4 cellular contexts compared by ENCODE assay signal in the genomic region with DNA sequence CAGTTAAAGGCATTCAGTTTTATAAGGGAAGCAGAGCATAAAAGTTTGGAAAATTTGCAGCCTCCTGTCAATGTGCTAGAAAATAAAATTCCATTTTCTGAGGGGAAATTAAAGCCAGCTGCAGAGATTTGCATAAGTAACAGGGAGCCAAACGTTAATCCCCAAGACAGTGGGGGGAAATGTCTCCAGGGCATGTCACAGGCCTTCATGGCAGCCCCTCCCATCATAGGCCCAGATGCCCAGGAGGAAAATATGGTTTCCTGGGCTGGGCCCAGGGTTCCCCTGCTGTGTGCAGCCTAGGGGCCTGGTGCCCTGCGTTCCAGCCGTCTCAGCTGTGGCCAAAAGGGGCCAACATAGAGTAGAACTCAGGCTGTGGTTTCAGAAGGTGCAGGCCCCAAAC.
A peak's percentile ranks its signal among the peaks of the same experiment; 100 is the strongest.
TF ChIP-seq lines count a peak whose summit lies in the region.

No MANE protein-coding gene starts in this region.

TF ChIP-seq in SK-N-SH treated with all-trans-retinoic acid at 6 μM for 48 hours, 23 proteins besides CTCF, POLR2A, EP300 and RAD21:
- no peak for TF ChIP-seq ZNF8 (CRISPR knock-in tag; IDR thresholded peaks at IDR 0.05)
- TF ChIP-seq ZFP3 (CRISPR knock-in tag; IDR thresholded peaks at IDR 0.05): no peak
- no peak for TF ChIP-seq ZFP30 (CRISPR knock-in tag; IDR thresholded peaks at IDR 0.05)
- no peak for TF ChIP-seq TOX (CRISPR knock-in tag; IDR thresholded peaks at IDR 0.05; ENCODE audit: borderline replicate concordance)
- no peak for TF ChIP-seq PPARA (CRISPR knock-in tag; IDR thresholded peaks at IDR 0.05; ENCODE audit: borderline replicate concordance)
- TF ChIP-seq SNAI2 (CRISPR knock-in tag; IDR thresholded peaks at IDR 0.05): no peak
- TF ChIP-seq, protein P1, sequence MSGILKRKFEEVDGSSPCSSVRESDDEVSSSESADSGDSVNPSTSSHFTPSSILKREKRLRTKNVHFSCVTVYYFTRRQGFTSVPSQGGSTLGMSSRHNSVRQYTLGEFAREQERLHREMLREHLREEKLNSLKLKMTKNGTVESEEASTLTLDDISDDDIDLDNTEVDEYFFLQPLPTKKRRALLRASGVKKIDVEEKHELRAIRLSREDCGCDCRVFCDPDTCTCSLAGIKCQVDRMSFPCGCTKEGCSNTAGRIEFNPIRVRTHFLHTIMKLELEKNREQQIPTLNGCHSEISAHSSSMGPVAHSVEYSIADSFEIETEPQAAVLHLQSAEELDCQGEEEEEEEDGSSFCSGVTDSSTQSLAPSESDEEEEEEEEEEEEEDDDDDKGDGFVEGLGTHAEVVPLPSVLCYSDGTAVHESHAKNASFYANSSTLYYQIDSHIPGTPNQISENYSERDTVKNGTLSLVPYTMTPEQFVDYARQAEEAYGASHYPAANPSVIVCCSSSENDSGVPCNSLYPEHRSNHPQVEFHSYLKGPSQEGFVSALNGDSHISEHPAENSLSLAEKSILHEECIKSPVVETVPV (CRISPR knock-in tag; IDR thresholded peaks at IDR 0.05): no peak
- no peak for TF ChIP-seq ZC3H10 (CRISPR knock-in tag; IDR thresholded peaks at IDR 0.05)
- TF ChIP-seq TCF4 (CRISPR knock-in tag; IDR thresholded peaks at IDR 0.05; ENCODE audit: borderline replicate concordance): no peak
- TF ChIP-seq ISL1 (CRISPR knock-in tag; IDR thresholded peaks at IDR 0.05): no peak
- no peak for TF ChIP-seq ARNTL (CRISPR knock-in tag; IDR thresholded peaks at IDR 0.05; ENCODE audit: borderline replicate concordance, low read depth)
- TF ChIP-seq GLIS3 (CRISPR knock-in tag; IDR thresholded peaks at IDR 0.05): no peak
- no peak for TF ChIP-seq ZNF70 (CRISPR knock-in tag; IDR thresholded peaks at IDR 0.05)
- TF ChIP-seq ZNF565 (CRISPR knock-in tag; conservative IDR thresholded peaks at IDR 0.05; ENCODE audit: low read depth): no peak
- TF ChIP-seq ESRRG (CRISPR knock-in tag; IDR thresholded peaks at IDR 0.05): no peak

TF ChIP-seq in SK-N-SH, 30 proteins besides CTCF, POLR2A, EP300 and RAD21:
- TF ChIP-seq POLR2AphosphoS5 (IDR thresholded peaks at IDR 0.05; ENCODE audit: low read depth, low read length) (no peak), RCOR1 (IDR thresholded peaks at IDR 0.05; ENCODE audit: low read length) (no peak), RXRA (IDR thresholded peaks at IDR 0.05; ENCODE audit: borderline replicate concordance, low read depth) (no peak), SIN3A (IDR thresholded peaks at IDR 0.05; ENCODE audit: borderline replicate concordance, low read depth, low read length) (no peak), GABPA (IDR thresholded peaks at IDR 0.05; ENCODE audit: low read depth) (no peak), YY1 (IDR thresholded peaks at IDR 0.05; ENCODE audit: low read depth) (no peak), JUND (IDR thresholded peaks at IDR 0.05) (no peak), TEAD4 (IDR thresholded peaks at IDR 0.05; ENCODE audit: borderline replicate concordance, insufficient read depth) (no peak), ELF1 (IDR thresholded peaks at IDR 0.05) (no peak), FOSL2 (IDR thresholded peaks at IDR 0.05; ENCODE audit: borderline replicate concordance, low read depth) (no peak), EZH2phosphoT487 (IDR thresholded peaks at IDR 0.05; ENCODE audit: borderline replicate concordance, low read depth) (no peak), GATA2 (CRISPR knock-in tag; IDR thresholded peaks at IDR 0.05) (no peak), MXI1 (IDR thresholded peaks at IDR 0.05; ENCODE audit: low read depth, low read length) (no peak)
- TF ChIP-seq, protein P2, sequence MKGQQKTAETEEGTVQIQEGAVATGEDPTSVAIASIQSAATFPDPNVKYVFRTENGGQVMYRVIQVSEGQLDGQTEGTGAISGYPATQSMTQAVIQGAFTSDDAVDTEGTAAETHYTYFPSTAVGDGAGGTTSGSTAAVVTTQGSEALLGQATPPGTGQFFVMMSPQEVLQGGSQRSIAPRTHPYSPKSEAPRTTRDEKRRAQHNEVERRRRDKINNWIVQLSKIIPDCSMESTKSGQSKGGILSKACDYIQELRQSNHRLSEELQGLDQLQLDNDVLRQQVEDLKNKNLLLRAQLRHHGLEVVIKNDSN (IDR thresholded peaks at IDR 0.05; ENCODE audit: borderline replicate concordance, low read depth): no peak
- TF ChIP-seq, protein P3, sequence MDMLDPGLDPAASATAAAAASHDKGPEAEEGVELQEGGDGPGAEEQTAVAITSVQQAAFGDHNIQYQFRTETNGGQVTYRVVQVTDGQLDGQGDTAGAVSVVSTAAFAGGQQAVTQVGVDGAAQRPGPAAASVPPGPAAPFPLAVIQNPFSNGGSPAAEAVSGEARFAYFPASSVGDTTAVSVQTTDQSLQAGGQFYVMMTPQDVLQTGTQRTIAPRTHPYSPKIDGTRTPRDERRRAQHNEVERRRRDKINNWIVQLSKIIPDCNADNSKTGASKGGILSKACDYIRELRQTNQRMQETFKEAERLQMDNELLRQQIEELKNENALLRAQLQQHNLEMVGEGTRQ (IDR thresholded peaks at IDR 0.05; ENCODE audit: borderline replicate concordance, low read depth, low read length): no peak
- TF ChIP-seq, protein P4, sequence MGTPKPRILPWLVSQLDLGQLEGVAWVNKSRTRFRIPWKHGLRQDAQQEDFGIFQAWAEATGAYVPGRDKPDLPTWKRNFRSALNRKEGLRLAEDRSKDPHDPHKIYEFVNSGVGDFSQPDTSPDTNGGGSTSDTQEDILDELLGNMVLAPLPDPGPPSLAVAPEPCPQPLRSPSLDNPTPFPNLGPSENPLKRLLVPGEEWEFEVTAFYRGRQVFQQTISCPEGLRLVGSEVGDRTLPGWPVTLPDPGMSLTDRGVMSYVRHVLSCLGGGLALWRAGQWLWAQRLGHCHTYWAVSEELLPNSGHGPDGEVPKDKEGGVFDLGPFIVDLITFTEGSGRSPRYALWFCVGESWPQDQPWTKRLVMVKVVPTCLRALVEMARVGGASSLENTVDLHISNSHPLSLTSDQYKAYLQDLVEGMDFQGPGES (IDR thresholded peaks at IDR 0.05; ENCODE audit: low read depth, low read length): no peak
TF ChIP-seq in SK-N-SH: peak in this region for 0.

TF ChIP-seq in HEK293, 187 proteins besides CTCF, POLR2A, EP300 and RAD21:
- TF ChIP-seq ZNF654 (tag by site-specific recombination; IDR thresholded peaks at IDR 0.05; ENCODE audit: low read depth): no peak
- TF ChIP-seq ZFP37 (tag by site-specific recombination; IDR thresholded peaks at IDR 0.05): no peak
- TF ChIP-seq, protein P5, sequence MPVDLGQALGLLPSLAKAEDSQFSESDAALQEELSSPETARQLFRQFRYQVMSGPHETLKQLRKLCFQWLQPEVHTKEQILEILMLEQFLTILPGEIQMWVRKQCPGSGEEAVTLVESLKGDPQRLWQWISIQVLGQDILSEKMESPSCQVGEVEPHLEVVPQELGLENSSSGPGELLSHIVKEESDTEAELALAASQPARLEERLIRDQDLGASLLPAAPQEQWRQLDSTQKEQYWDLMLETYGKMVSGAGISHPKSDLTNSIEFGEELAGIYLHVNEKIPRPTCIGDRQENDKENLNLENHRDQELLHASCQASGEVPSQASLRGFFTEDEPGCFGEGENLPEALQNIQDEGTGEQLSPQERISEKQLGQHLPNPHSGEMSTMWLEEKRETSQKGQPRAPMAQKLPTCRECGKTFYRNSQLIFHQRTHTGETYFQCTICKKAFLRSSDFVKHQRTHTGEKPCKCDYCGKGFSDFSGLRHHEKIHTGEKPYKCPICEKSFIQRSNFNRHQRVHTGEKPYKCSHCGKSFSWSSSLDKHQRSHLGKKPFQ (tag by site-specific recombination; IDR thresholded peaks at IDR 0.05): no peak
- TF ChIP-seq ZIC2 (tag by site-specific recombination; IDR thresholded peaks at IDR 0.05): peak; percentile 82
- no peak for TF ChIP-seq ZNF610 (tag by site-specific recombination; IDR thresholded peaks at IDR 0.05; ENCODE audit: borderline replicate concordance)
- TF ChIP-seq HOXA7 (CRISPR knock-in tag; IDR thresholded peaks at IDR 0.05; ENCODE audit: borderline replicate concordance): no peak
- TF ChIP-seq ZBTB20 (tag by site-specific recombination; IDR thresholded peaks at IDR 0.05): peak; percentile 32; the same call in 1 of the 2 replicates
- TF ChIP-seq ZNF394 (tag by site-specific recombination; IDR thresholded peaks at IDR 0.05; ENCODE audit: borderline replicate concordance): no peak
- TF ChIP-seq ZNF311 (tag by site-specific recombination; IDR thresholded peaks at IDR 0.05; ENCODE audit: borderline replicate concordance): no peak

TF ChIP-seq in GM12878, 131 proteins besides CTCF, POLR2A, EP300 and RAD21 (continues in another document):
- TF ChIP-seq ZNF217 (IDR thresholded peaks at IDR 0.05) (no peak), ZBED1 (IDR thresholded peaks at IDR 0.05; ENCODE audit: borderline replicate concordance) (no peak), HCFC1 (IDR thresholded peaks at IDR 0.05; ENCODE audit: low read length) (no peak), ZNF274 (IDR thresholded peaks at IDR 0.05; ENCODE audit: insufficient read depth, insufficient read length) (no peak), CBX3 (IDR thresholded peaks at IDR 0.05; ENCODE audit: borderline replicate concordance, low read depth) (no peak), BMI1 (IDR thresholded peaks at IDR 0.05; ENCODE audit: borderline replicate concordance) (no peak), CREB1 (IDR thresholded peaks at IDR 0.05; ENCODE audit: low read depth) (no peak), SMC3 (IDR thresholded peaks at IDR 0.05; ENCODE audit: borderline replicate concordance, low read length) (no peak)
- TF ChIP-seq, protein P6, sequence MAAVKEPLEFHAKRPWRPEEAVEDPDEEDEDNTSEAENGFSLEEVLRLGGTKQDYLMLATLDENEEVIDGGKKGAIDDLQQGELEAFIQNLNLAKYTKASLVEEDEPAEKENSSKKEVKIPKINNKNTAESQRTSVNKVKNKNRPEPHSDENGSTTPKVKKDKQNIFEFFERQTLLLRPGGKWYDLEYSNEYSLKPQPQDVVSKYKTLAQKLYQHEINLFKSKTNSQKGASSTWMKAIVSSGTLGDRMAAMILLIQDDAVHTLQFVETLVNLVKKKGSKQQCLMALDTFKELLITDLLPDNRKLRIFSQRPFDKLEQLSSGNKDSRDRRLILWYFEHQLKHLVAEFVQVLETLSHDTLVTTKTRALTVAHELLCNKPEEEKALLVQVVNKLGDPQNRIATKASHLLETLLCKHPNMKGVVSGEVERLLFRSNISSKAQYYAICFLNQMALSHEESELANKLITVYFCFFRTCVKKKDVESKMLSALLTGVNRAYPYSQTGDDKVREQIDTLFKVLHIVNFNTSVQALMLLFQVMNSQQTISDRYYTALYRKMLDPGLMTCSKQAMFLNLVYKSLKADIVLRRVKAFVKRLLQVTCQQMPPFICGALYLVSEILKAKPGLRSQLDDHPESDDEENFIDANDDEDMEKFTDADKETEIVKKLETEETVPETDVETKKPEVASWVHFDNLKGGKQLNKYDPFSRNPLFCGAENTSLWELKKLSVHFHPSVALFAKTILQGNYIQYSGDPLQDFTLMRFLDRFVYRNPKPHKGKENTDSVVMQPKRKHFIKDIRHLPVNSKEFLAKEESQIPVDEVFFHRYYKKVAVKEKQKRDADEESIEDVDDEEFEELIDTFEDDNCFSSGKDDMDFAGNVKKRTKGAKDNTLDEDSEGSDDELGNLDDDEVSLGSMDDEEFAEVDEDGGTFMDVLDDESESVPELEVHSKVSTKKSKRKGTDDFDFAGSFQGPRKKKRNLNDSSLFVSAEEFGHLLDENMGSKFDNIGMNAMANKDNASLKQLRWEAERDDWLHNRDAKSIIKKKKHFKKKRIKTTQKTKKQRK (IDR thresholded peaks at IDR 0.05; ENCODE audit: low read depth, low read length): no peak
- TF ChIP-seq, protein P7, sequence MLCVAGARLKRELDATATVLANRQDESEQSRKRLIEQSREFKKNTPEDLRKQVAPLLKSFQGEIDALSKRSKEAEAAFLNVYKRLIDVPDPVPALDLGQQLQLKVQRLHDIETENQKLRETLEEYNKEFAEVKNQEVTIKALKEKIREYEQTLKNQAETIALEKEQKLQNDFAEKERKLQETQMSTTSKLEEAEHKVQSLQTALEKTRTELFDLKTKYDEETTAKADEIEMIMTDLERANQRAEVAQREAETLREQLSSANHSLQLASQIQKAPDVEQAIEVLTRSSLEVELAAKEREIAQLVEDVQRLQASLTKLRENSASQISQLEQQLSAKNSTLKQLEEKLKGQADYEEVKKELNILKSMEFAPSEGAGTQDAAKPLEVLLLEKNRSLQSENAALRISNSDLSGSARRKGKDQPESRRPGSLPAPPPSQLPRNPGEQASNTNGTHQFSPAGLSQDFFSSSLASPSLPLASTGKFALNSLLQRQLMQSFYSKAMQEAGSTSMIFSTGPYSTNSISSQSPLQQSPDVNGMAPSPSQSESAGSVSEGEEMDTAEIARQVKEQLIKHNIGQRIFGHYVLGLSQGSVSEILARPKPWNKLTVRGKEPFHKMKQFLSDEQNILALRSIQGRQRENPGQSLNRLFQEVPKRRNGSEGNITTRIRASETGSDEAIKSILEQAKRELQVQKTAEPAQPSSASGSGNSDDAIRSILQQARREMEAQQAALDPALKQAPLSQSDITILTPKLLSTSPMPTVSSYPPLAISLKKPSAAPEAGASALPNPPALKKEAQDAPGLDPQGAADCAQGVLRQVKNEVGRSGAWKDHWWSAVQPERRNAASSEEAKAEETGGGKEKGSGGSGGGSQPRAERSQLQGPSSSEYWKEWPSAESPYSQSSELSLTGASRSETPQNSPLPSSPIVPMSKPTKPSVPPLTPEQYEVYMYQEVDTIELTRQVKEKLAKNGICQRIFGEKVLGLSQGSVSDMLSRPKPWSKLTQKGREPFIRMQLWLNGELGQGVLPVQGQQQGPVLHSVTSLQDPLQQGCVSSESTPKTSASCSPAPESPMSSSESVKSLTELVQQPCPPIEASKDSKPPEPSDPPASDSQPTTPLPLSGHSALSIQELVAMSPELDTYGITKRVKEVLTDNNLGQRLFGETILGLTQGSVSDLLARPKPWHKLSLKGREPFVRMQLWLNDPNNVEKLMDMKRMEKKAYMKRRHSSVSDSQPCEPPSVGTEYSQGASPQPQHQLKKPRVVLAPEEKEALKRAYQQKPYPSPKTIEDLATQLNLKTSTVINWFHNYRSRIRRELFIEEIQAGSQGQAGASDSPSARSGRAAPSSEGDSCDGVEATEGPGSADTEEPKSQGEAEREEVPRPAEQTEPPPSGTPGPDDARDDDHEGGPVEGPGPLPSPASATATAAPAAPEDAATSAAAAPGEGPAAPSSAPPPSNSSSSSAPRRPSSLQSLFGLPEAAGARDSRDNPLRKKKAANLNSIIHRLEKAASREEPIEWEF (IDR thresholded peaks at IDR 0.05; ENCODE audit: insufficient replicate concordance, low read depth, low read length): no peak
- TF ChIP-seq, protein P8, sequence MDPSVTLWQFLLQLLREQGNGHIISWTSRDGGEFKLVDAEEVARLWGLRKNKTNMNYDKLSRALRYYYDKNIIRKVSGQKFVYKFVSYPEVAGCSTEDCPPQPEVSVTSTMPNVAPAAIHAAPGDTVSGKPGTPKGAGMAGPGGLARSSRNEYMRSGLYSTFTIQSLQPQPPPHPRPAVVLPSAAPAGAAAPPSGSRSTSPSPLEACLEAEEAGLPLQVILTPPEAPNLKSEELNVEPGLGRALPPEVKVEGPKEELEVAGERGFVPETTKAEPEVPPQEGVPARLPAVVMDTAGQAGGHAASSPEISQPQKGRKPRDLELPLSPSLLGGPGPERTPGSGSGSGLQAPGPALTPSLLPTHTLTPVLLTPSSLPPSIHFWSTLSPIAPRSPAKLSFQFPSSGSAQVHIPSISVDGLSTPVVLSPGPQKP (IDR thresholded peaks at IDR 0.05; ENCODE audit: low read depth, low read length): no peak
